In genomic region chr17:61684818-61685217, GRCh38 we compare ENCODE assay signal across 34 cellular contexts.
"Had no signal": no experiment of that assay in that cellular context is flagged by ENCODE, and none has a peak within 500 bp of the region (broad histone marks: within the 10 kb centered on the region; RNA-seq: fewer than 3 reads in every experiment).

No MANE protein-coding gene starts in this region.

- H3K27me3 ChIP-seq: adrenal gland, ascending aorta, body of pancreas, brain microvascular endothelial cell, breast epithelium, cardiac muscle cell had no signal

- H3K4me1 ChIP-seq: adrenal gland, ascending aorta, body of pancreas, breast epithelium had no signal

- ATAC-seq: activated naive CD4-positive, alpha-beta T cell treated with anti-CD3 and anti-CD28 coated beads, Interleukin-2, amount 50 U/mL, for 72 hours; activated naive CD8-positive, alpha-beta T cell treated with anti-CD3 and anti-CD28 coated beads, Interleukin-2, amount 50 U/mL, for 24 hours; activated T-cell treated with anti-CD3 and anti-CD28 coated beads, Interleukin-2, amount 50 U/mL, for 4 hours; activated T-cell treated with anti-CD3 and anti-CD28 coated beads, Interleukin-2, amount 50 U/mL, for 72 hours; activated T-helper 17 cell treated with anti-CD3 and anti-CD28 coated beads, Interleukin-2, amount 50 U/mL, for 72 hours; body of pancreas had no signal

- FAIRE-seq: astrocyte, bronchial epithelial cell had no signal

- H3K4me3 ChIP-seq: adrenal gland, ascending aorta, body of pancreas, breast epithelium, cardiac muscle cell had no signal

- H3K9me3 ChIP-seq: adrenal gland, ascending aorta, body of pancreas, breast epithelium had no signal

- H3K27ac ChIP-seq: adrenal gland, ascending aorta, body of pancreas, brain microvascular endothelial cell, breast epithelium, cardiac muscle cell had no signal

- DNase-seq: activated effector memory CD4-positive, alpha-beta T cell treated with anti-CD3 and anti-CD28 coated beads, Interleukin-2, amount 50 U/mL, for 16 hours; activated effector memory CD4-positive, alpha-beta T cell treated with Interleukin-2 at 50 U/mL for 16 hours; activated gamma-delta T cell; activated gamma-delta T cell treated with Interleukin-2 at 50 U/mL for 16 hours; activated naive CD4-positive, alpha-beta T cell; activated naive CD4-positive, alpha-beta T cell treated with anti-CD3 and anti-CD28 coated beads for 36 hours; activated naive CD4-positive, alpha-beta T cell treated with anti-CD3 and anti-CD28 coated beads, Interleukin-2, amount 10 ng/mL, durations not matched to agents 7 days and 5 days; activated naive CD4-positive, alpha-beta T cell treated with anti-CD3 and anti-CD28 coated beads, Interleukin-2, amount 50 U/mL, for 16 hours; activated naive CD4-positive, alpha-beta T cell treated with Interleukin-2 at 50 U/mL for 16 hours; activated naive CD8-positive, alpha-beta T cell treated with anti-CD3 and anti-CD28 coated beads for 36 hours; activated naive CD8-positive, alpha-beta T cell treated with anti-CD3 and anti-CD28 coated beads, Interleukin-2, amount 10 ng/mL, durations not matched to agents 7 days and 5 days; activated naive CD8-positive, alpha-beta T cell treated with anti-CD3 and anti-CD28 coated beads, Interleukin-2, amount 50 U/mL, for 24 hours; activated T-cell treated with anti-CD3 and anti-CD28 coated beads, Interleukin-2, amount 50 U/mL, for 1 hour; activated T-cell treated with anti-CD3 and anti-CD28 coated beads, Interleukin-2, amount 50 U/mL, for 24 hours; activated T-cell treated with anti-CD3 and anti-CD28 coated beads, Interleukin-2, amount 50 U/mL, for 4 hours; activated T-cell treated with anti-CD3 and anti-CD28 coated beads, Interleukin-2, amount 50 U/mL, for 48 hours; activated T-cell treated with anti-CD3 and anti-CD28 coated beads, Interleukin-2, amount 50 U/mL, for 72 hours; adrenal gland; amniotic stem cell; amygdala; anterior cingulate cortex; aorta; body of pancreas; brain microvascular endothelial cell; caudate nucleus; central memory CD4-positive, alpha-beta T cell; cerebellar nuclear complex had no signal

- H3K36me3 ChIP-seq: adrenal gland, ascending aorta, brain microvascular endothelial cell, breast epithelium, cardiac muscle cell had no signal
